In genomic region chrX:154370882-154371770, GRCh38 we compare ENCODE assay signal across 1 cellular context.
TF ChIP-seq lines count a peak whose summit lies in the region.

No MANE protein-coding gene starts in this region.

TF ChIP-seq in WTC11, 78 proteins besides CTCF, POLR2A, EP300 and RAD21 (continued from another document):
- no peak for TF ChIP-seq PRDM15 (CRISPR knock-in tag; IDR thresholded peaks at IDR 0.05)
- TF ChIP-seq NR2C2 (CRISPR knock-in tag; IDR thresholded peaks at IDR 0.05): no peak
- TF ChIP-seq ZNF671 (CRISPR knock-in tag; IDR thresholded peaks at IDR 0.05): no peak
- TF ChIP-seq SP1 (CRISPR knock-in tag; conservative IDR thresholded peaks at IDR 0.05): peak; percentile 93
- TF ChIP-seq EMX1 (CRISPR knock-in tag; IDR thresholded peaks at IDR 0.05): no peak
- no peak for TF ChIP-seq TP53 (CRISPR knock-in tag; IDR thresholded peaks at IDR 0.05)
